1 cellular context compared by ENCODE assay signal in the genomic region with DNA sequence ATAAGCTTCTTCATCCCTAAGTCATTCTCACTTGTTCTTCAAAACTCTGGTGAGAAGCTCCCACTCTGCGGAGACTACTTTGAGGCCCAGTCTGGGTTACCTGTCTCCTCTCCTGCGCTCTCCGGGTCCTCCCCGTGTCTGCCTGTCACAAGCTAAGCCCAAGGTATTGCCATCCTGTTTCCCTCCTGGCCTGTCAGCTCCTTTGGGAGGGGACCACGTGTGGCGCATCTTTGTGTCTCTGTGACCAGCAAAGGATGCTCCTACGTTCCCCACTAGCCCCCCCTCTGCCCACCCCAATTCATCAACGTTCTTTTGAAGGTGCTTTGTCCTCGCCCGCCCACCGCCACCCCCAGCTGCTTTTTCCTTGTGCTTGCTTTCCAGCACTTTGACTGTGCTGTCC.
TF ChIP-seq lines count a peak whose summit lies in the region.

No MANE protein-coding gene starts in this region.

TF ChIP-seq in IMR-90, 13 proteins besides CTCF, POLR2A, EP300 and RAD21:
- TF ChIP-seq RCOR1 (IDR thresholded peaks at IDR 0.05; ENCODE audit: insufficient replicate concordance, low read length) (no peak), RFX5 (IDR thresholded peaks at IDR 0.05; ENCODE audit: low read depth, low read length) (no peak), MXI1 (IDR thresholded peaks at IDR 0.05; ENCODE audit: borderline replicate concordance, low read depth, low read length) (no peak), NFE2L2 (IDR thresholded peaks at IDR 0.05; ENCODE audit: low read depth, low read length) (no peak), FOS (IDR thresholded peaks at IDR 0.05; ENCODE audit: low read depth, low read length) (no peak), MAFK (IDR thresholded peaks at IDR 0.05; ENCODE audit: low read depth, low read length) (no peak), MAZ (IDR thresholded peaks at IDR 0.05; ENCODE audit: borderline replicate concordance, low read depth, low read length) (no peak), CEBPB (IDR thresholded peaks at IDR 0.05; ENCODE audit: low read depth, low read length) (no peak), SMC3 (IDR thresholded peaks at IDR 0.05; ENCODE audit: low read depth, low read length) (no peak), BHLHE40 (IDR thresholded peaks at IDR 0.05; ENCODE audit: low read depth, low read length) (no peak), CHD1 (IDR thresholded peaks at IDR 0.05; ENCODE audit: low read depth, low read length) (no peak)
- TF ChIP-seq, protein P1, sequence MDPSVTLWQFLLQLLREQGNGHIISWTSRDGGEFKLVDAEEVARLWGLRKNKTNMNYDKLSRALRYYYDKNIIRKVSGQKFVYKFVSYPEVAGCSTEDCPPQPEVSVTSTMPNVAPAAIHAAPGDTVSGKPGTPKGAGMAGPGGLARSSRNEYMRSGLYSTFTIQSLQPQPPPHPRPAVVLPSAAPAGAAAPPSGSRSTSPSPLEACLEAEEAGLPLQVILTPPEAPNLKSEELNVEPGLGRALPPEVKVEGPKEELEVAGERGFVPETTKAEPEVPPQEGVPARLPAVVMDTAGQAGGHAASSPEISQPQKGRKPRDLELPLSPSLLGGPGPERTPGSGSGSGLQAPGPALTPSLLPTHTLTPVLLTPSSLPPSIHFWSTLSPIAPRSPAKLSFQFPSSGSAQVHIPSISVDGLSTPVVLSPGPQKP (IDR thresholded peaks at IDR 0.05; ENCODE audit: borderline replicate concordance, low read depth, low read length) = no peak
- TF ChIP-seq, protein P2, sequence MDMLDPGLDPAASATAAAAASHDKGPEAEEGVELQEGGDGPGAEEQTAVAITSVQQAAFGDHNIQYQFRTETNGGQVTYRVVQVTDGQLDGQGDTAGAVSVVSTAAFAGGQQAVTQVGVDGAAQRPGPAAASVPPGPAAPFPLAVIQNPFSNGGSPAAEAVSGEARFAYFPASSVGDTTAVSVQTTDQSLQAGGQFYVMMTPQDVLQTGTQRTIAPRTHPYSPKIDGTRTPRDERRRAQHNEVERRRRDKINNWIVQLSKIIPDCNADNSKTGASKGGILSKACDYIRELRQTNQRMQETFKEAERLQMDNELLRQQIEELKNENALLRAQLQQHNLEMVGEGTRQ (IDR thresholded peaks at IDR 0.05; ENCODE audit: low read depth, low read length) = no peak
